14 cellular contexts compared by ENCODE assay signal in the genomic region with DNA sequence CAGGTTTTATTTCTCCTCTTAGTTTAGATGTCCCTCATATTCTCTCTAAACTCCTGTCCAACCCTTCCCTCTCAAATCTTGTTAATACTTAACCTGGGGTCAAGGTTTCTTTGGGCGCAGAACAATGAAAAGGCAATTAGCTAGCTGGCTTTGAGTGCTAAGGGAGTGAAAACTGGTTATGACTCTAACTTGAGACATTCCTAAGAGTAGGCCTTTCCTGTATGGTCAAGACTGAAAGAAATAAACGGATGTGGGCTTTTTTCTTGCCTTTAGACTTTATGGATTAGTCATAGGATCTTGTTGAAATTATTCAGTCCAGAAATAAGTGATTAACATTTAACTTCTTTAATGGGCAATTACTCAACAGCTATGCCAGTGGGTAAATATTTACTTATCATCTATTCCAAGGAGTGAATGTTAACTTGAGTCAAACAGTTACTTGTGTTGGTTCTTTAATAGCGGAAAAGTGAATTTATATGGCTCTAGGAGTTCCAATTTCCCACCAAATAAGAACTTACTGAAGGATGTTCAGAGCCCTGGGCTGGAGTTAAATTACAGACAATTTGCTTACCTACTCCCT.
A peak's percentile ranks its signal among the peaks of the same experiment; 100 is the strongest.
DNase-seq lines count a peak whose midpoint lies in the region; ATAC-seq, FAIRE-seq and TF ChIP-seq lines count a peak whose summit lies in the region.
"Had no signal": no experiment of that assay in that cellular context is flagged by ENCODE, and none has a peak within 500 bp of the region (broad histone marks: within the 10 kb centered on the region; RNA-seq: fewer than 3 reads in every experiment).

No MANE protein-coding gene starts in this region.

- H3K9me3 ChIP-seq in PC-9 (ENCODE audit: insufficient read depth, low read depth): no peaks in the 10 kb centered on the region

- H4K20me1 ChIP-seq in PC-9 (ENCODE audit: insufficient read depth): no peaks in the 10 kb centered on the region

- peak overlapping the region; percentile 54 for H3K4me2 ChIP-seq in PC-9

- H3K27me3 ChIP-seq in PC-9 (ENCODE audit: insufficient read depth, low read depth): no peaks in the 10 kb centered on the region

- peak overlapping the region; percentile 75 for H3K27ac ChIP-seq in PC-9

- POLR2A ChIA-PET in PC-9 (lab: Charles Lee; ENCODE audit: unreplicated experiment): no interaction called here

- H3K4me1 ChIP-seq in PC-9 (replicated peaks; ENCODE audit: insufficient read depth): peaks cover 60% of the 10 kb centered on the region

- no peak overlapping the region for H2AFZ ChIP-seq in PC-9

- H3K9me2 ChIP-seq in PC-9 (ENCODE audit: insufficient read depth): no peaks in the 10 kb centered on the region

- intact Hi-C loops in PC-9 (cut with micrococcal nuclease; ENCODE audit: unreplicated experiment): no loop called here
- intact Hi-C loops in activated naive CD4-positive, alpha-beta T cell treated with anti-CD3 and anti-CD28 coated beads for 36 hours (cut with micrococcal nuclease): no loop called here

- no peak for FAIRE-seq in GM19239 (lab: Jason Lieb, UNC)

- H3K4me3 ChIP-seq in PC-9: no peak overlapping the region

- H3K36me3 Mint-ChIP-seq in activated T-cell treated with anti-CD3 and anti-CD28 coated beads, Interleukin-2, amount 50 U/mL, for 72 hours (ENCODE audit: insufficient read depth in 2 of 2): no peaks in the 10 kb centered on the region
- no peaks in the 10 kb centered on the region for H3K36me3 Mint-ChIP-seq in activated naive CD4-positive, alpha-beta T cell treated with anti-CD3 and anti-CD28 coated beads for 36 hours (ENCODE audit: low read depth)

- DNase-seq in Caki2 (ENCODE audit: low read depth) (peak; percentile 93), PC-9 (peak in 1 of 2 experiments; percentile 91), iris pigment epithelial cell (ENCODE audit: low read depth) (peak; percentile 20), GM19239 (ENCODE audit: insufficient read length, low spot score) (no peak), AML-193 (lab: John Stamatoyannopoulos, UW) (no peak)
- no peak for DNase-seq in activated T-cell treated with anti-CD3 and anti-CD28 coated beads, Interleukin-2, amount 50 U/mL, for 72 hours
- DNase-seq in activated naive CD4-positive, alpha-beta T cell treated with anti-CD3 and anti-CD28 coated beads for 36 hours: no peak
- DNase-seq: CD4-positive, alpha-beta T cell; naive thymus-derived CD4-positive, alpha-beta T cell; NCI-H510A; stimulated activated CD4-positive, alpha-beta T cell treated with anti-CD3 and anti-CD28 coated beads, Interleukin-4, amount 100 ng/mL, for 4 hours; T-helper 17 cell had no signal

- 0 out of 2 replicates have a peak, but pooled peaks cover 16% of the 10 kb centered on the region for H3K79me2 ChIP-seq in PC-9 (ENCODE audit: low read depth)

- ATAC-seq in HG02642 (IDR thresholded peaks at IDR 0.05; ENCODE audit: poor library complexity, unreplicated experiment): peak; percentile 57
- ATAC-seq in activated T-cell treated with anti-CD3 and anti-CD28 coated beads, Interleukin-2, amount 50 U/mL, for 72 hours (replicated peaks in 1 of 2): no peak
- ATAC-seq: esophagus mucosa; naive thymus-derived CD4-positive, alpha-beta T cell; T-helper 17 cell had no signal

- CTCF ChIA-PET in PC-9 (lab: Charles Lee): interaction anchor here (0.7 kb wide), 1 partner anchor 1251 kb away, joined by 3 read pairs; no protein-coding TSS in a partner anchor
- CTCF ChIA-PET in activated naive CD4-positive, alpha-beta T cell treated with anti-CD3 and anti-CD28 coated beads for 36 hours (lab: Charles Lee): interaction anchor here (0.6 to 1.0 kb wide), 2 partner anchors 10 to 484 kb away, joined by 3 read pairs; no protein-coding TSS in a partner anchor

- H3K9me3 Mint-ChIP-seq in activated T-cell treated with anti-CD3 and anti-CD28 coated beads, Interleukin-2, amount 50 U/mL, for 72 hours: no peaks in the 10 kb centered on the region
- H3K9me3 Mint-ChIP-seq in activated naive CD4-positive, alpha-beta T cell treated with anti-CD3 and anti-CD28 coated beads for 36 hours: no peaks in the 10 kb centered on the region
- H3K9me3 Mint-ChIP-seq: CD4-positive, alpha-beta T cell had no signal

- H3K4me1 Mint-ChIP-seq in activated T-cell treated with anti-CD3 and anti-CD28 coated beads, Interleukin-2, amount 50 U/mL, for 72 hours (ENCODE audit: low read depth): peaks cover 18% of the 10 kb centered on the region
- peaks cover 23% of the 10 kb centered on the region for H3K4me1 Mint-ChIP-seq in activated naive CD4-positive, alpha-beta T cell treated with anti-CD3 and anti-CD28 coated beads for 36 hours (ENCODE audit: low read depth)

- no peak overlapping the region for H3K27ac Mint-ChIP-seq in activated T-cell treated with anti-CD3 and anti-CD28 coated beads, Interleukin-2, amount 50 U/mL, for 72 hours
- no peak overlapping the region for H3K27ac Mint-ChIP-seq in activated naive CD4-positive, alpha-beta T cell treated with anti-CD3 and anti-CD28 coated beads for 36 hours
- H3K27ac Mint-ChIP-seq: CD4-positive, alpha-beta T cell; naive thymus-derived CD4-positive, alpha-beta T cell; T-helper 17 cell had no signal

- in situ Hi-C loops in Caki2 (cut with HindIII; ENCODE audit: low pct_unique_long_range_greater_than_20kb, low sequenced_read_pairs): no loop called here

- H3K4me3 Mint-ChIP-seq in activated T-cell treated with anti-CD3 and anti-CD28 coated beads, Interleukin-2, amount 50 U/mL, for 72 hours: no peak overlapping the region
- no peak overlapping the region for H3K4me3 Mint-ChIP-seq in activated naive CD4-positive, alpha-beta T cell treated with anti-CD3 and anti-CD28 coated beads for 36 hours
- H3K4me3 Mint-ChIP-seq: CD4-positive, alpha-beta T cell; naive thymus-derived CD4-positive, alpha-beta T cell; T-helper 17 cell had no signal

- no peak for TF ChIP-seq CTCF in PC-9 (conservative IDR thresholded peaks at IDR 0.05)

- no TSS peak for BruUV-seq in PC-9 (replicated peaks; lab: Mats Ljungman, UMichigan)

- H3K27me3 Mint-ChIP-seq in activated T-cell treated with anti-CD3 and anti-CD28 coated beads, Interleukin-2, amount 50 U/mL, for 72 hours (ENCODE audit: low read depth): peaks cover 22% of the 10 kb centered on the region
- peaks cover 2% of the 10 kb centered on the region for H3K27me3 Mint-ChIP-seq in activated naive CD4-positive, alpha-beta T cell treated with anti-CD3 and anti-CD28 coated beads for 36 hours (ENCODE audit: low read depth)

- H3K36me3 ChIP-seq in PC-9 (ENCODE audit: low read depth): no peaks in the 10 kb centered on the region

- H3F3A ChIP-seq in PC-9 (ENCODE audit: insufficient read depth, low read depth): peaks cover 27% of the 10 kb centered on the region; the same call in 1 of the 2 replicates

Comparison
In these comparisons a context has a peak if more than half of its experiments do, and no peak if none do; other contexts are left out.
1. DNase-seq: peak in Caki2 (single experiment) and iris pigment epithelial cell (single experiment); none in GM19239 (single experiment), activated T-cell treated with anti-CD3 and anti-CD28 coated beads, Interleukin-2, amount 50 U/mL, for 72 hours (0 of 2), activated naive CD4-positive, alpha-beta T cell treated with anti-CD3 and anti-CD28 coated beads for 36 hours (single experiment) and AML-193 (0 of 2).